ENCODE assay signal across 12 cellular contexts in the genomic region with DNA sequence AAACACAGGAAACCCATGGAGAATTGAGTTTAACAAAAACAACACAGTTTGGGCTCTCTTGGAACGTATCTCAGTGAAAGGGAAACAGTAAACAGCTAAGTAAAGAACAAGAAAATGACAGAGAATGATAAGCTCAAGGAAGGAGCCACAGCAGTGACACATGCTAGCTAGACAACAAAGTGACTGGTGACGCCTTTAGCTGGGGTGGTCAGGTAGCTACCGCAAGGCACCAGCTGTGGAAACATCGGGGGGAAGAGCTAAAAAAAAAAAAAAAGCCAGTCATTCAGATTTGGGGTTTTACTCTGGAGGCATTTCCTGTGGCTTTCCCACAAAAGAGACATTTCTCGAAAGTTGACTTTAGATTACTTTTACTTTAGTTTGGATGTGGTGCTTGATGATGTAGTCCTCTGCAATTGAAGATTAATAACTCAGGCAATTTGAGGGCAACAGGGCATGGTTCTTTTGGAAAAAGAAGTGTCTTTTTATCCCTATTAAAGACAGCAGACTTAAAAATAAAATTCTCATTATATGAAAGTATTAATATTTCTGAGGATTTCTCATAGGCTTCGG. TPM values are rescaled to one million over a fixed set of nuclear protein-coding genes. Genes with fewer than 3 reads are reported as not detected.
DNase-seq lines count a peak whose midpoint lies in the region; ATAC-seq and FAIRE-seq lines count a peak whose summit lies in the region.
"Had no signal": no experiment of that assay in that cellular context is flagged by ENCODE, and none has a peak within 500 bp of the region (broad histone marks: within the 10 kb centered on the region; RNA-seq: fewer than 3 reads in every experiment).

No MANE protein-coding gene starts in this region.

- H3K9me3 Mint-ChIP-seq in activated CD4-positive, alpha-beta memory T cell treated with anti-CD3 and anti-CD28 coated beads for 36 hours = peaks cover 8% of the 10 kb centered on the region
- H3K9me3 Mint-ChIP-seq: endodermal cell had no signal

- H3K36me3 Mint-ChIP-seq in activated CD4-positive, alpha-beta memory T cell treated with anti-CD3 and anti-CD28 coated beads for 36 hours = peaks cover 2% of the 10 kb centered on the region

- intact Hi-C loops in activated CD4-positive, alpha-beta memory T cell treated with anti-CD3 and anti-CD28 coated beads for 36 hours (cut with micrococcal nuclease) = loop anchor here (1.0 to 5.0 kb wide), 2 partner anchors 18 to 158 kb away; a partner anchor contains a TSS

- H3K27me3 Mint-ChIP-seq in activated CD4-positive, alpha-beta memory T cell treated with anti-CD3 and anti-CD28 coated beads for 36 hours = peaks cover 41% of the 10 kb centered on the region

- peak overlapping the region; percentile 86 for H3K27ac Mint-ChIP-seq in activated CD4-positive, alpha-beta memory T cell treated with anti-CD3 and anti-CD28 coated beads for 36 hours
- H3K27ac Mint-ChIP-seq: endodermal cell had no signal

- peaks cover 64% of the 10 kb centered on the region for H3K4me1 Mint-ChIP-seq in activated CD4-positive, alpha-beta memory T cell treated with anti-CD3 and anti-CD28 coated beads for 36 hours (ENCODE audit: low read depth)

- POLR2A ChIA-PET in activated CD4-positive, alpha-beta memory T cell treated with anti-CD3 and anti-CD28 coated beads for 36 hours (lab: Charles Lee) = interaction anchor here (2.7 kb wide), 1 partner anchor 18 kb away, joined by 9 read pairs; no protein-coding TSS in a partner anchor

- FAIRE-seq in RCC 7860 (lab: Jason Lieb, UNC) = no peak
- FAIRE-seq: H54 had no signal

- no peak for DNase-seq in activated CD4-positive, CD25-positive, alpha-beta regulatory T cell (lab: John Stamatoyannopoulos, UW)
- peak; percentile 85 for DNase-seq in activated CD4-positive, alpha-beta memory T cell treated with anti-CD3 and anti-CD28 coated beads for 36 hours
- peak; percentile 11 for DNase-seq in effector CD4-positive, alpha-beta T cell
- DNase-seq in stimulated activated naive CD4-positive, alpha-beta T cell treated with Interleukin-2 at 50 U/mL for 16 hours (lab: John Stamatoyannopoulos, UW) = peak; percentile 51
- DNase-seq in AG20443 (ENCODE audit: low spot score) (no peak), RCC 7860 (ENCODE audit: low spot score) (no peak)
- DNase-seq: endodermal cell, NCI-H524, ovary had no signal

- peak overlapping the region; percentile 31 for H3K4me3 Mint-ChIP-seq in activated CD4-positive, alpha-beta memory T cell treated with anti-CD3 and anti-CD28 coated beads for 36 hours
- H3K4me3 Mint-ChIP-seq: endodermal cell had no signal

- CTCF ChIA-PET in activated CD4-positive, alpha-beta memory T cell treated with anti-CD3 and anti-CD28 coated beads for 36 hours (lab: Charles Lee) = interaction anchor here (0.6 to 1.3 kb wide), 3 partner anchors 39 to 1826 kb away, joined by 3 to 4 read pairs (median 3); no protein-coding TSS in a partner anchor

- peak; percentile 79 to 85 for ATAC-seq in activated CD4-positive, CD25-positive, alpha-beta regulatory T cell treated with anti-CD3 and anti-CD28 coated beads, Interleukin-2, amount 50 U/mL, for 24 hours
- no peak for ATAC-seq in GM21423 (IDR thresholded peaks at IDR 0.05; ENCODE audit: unreplicated experiment)

RNA-seq across cellular contexts. Expression of a gene that starts 2.1 kb away (rescaled TPM):
- not detected for total RNA-seq in activated CD4-positive, alpha-beta memory T cell treated with anti-CD3 and anti-CD28 coated beads for 36 hours

Comparison
In these comparisons a context has a peak if more than half of its experiments do, and no peak if none do; other contexts are left out.
1. DNase-seq: peak in activated CD4-positive, alpha-beta memory T cell treated with anti-CD3 and anti-CD28 coated beads for 36 hours (single experiment), effector CD4-positive, alpha-beta T cell (single experiment) and stimulated activated naive CD4-positive, alpha-beta T cell treated with Interleukin-2 at 50 U/mL for 16 hours (single experiment); none in activated CD4-positive, CD25-positive, alpha-beta regulatory T cell (0 of 4), AG20443 (single experiment) and RCC 7860 (single experiment).